In the genomic region with DNA sequence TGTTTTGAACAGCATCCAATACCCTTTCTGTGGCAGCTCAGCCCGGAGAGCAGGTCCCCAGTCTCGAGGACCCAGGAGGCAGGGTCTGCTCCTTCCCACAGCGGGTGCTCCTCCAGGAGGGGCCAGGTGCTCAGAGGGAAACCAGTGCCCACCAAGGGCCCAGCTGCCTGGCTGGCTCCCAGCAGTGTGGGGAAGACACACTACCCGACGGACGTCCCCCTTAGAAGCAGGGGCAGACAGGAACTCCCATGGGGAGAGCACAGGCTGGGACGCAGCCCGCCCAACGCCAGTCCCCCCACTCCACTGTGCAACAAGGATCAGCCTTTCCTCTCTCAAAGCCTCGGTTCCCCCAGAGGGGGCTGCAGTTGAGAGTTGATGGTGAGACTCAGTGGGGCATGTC, we compare ENCODE assay signal across 23 cellular contexts. TPM values are rescaled to one million over a fixed set of nuclear protein-coding genes. Genes with fewer than 3 reads are reported as not detected.
A peak's percentile ranks its signal among the peaks of the same experiment; 100 is the strongest.
DNase-seq lines count a peak whose midpoint lies in the region; TF ChIP-seq lines count a peak whose summit lies in the region.
"Had no signal": no experiment of that assay in that cellular context is flagged by ENCODE, and none has a peak within 500 bp of the region (broad histone marks: within the 10 kb centered on the region; RNA-seq: fewer than 3 reads in every experiment).

No MANE protein-coding gene starts in this region.

- peaks cover 29% of the 10 kb centered on the region for H3K4me1 Mint-ChIP-seq in glutamatergic neuron (ENCODE audit: low read depth, unreplicated experiment)
- H3K4me1 Mint-ChIP-seq: activated CD4-positive, alpha-beta T cell treated with anti-CD3 and anti-CD28 coated beads for 36 hours; H9; memory B cell had no signal

- H3K9ac ChIP-seq in BLaER1 treated with 17β-estradiol and CSF1 and Interleukin-3, amounts not matched to agents 10 nM and 100 nM, result peak overlapping the region in 3 of 11 experiments; percentile 17 to 36 (median 29); a peak in 4 of 22 replicates
- no peak overlapping the region for H3K9ac ChIP-seq in stomach smooth muscle (ENCODE audit: low read length in 2 of 2)
- H3K9ac ChIP-seq: SK-N-SH had no signal

- no peak overlapping the region for H3K4me3 ChIP-seq in BLaER1 treated with 17β-estradiol and CSF1 and Interleukin-3, amounts not matched to agents 10 nM and 100 nM
- H3K4me3 ChIP-seq in osteoblast (ENCODE audit: insufficient read depth, low read length), result no peak overlapping the region
- peak overlapping the region in 1 of 2 donors; percentile 47 for H3K4me3 ChIP-seq in stomach smooth muscle (ENCODE audit: low read length in 2 of 2)
- H3K4me3 ChIP-seq in foreskin fibroblast (ENCODE audit: low read depth in 1 of 2, low read length in 2 of 2), result no peak overlapping the region
- H3K4me3 ChIP-seq: colonic mucosa had no signal

- H3K9me3 Mint-ChIP-seq in glutamatergic neuron (ENCODE audit: unreplicated experiment), result peaks cover 11% of the 10 kb centered on the region
- H3K9me3 Mint-ChIP-seq: CD4-positive, alpha-beta T cell; H9; memory B cell had no signal

- H3K27me3 ChIP-seq in BLaER1 treated with 17β-estradiol and CSF1 and Interleukin-3, amounts not matched to agents 10 nM and 100 nM, result no peaks in the 10 kb centered on the region
- no peaks in the 10 kb centered on the region for H3K27me3 ChIP-seq in osteoblast (ENCODE audit: insufficient read depth, low read length)
- H3K27me3 ChIP-seq in stomach smooth muscle (ENCODE audit: control insufficient read depth in 1 of 2, insufficient read depth in 2 of 2, low read length in 2 of 2), result no peaks in the 10 kb centered on the region
- H3K27me3 ChIP-seq: colonic mucosa had no signal

- H3K27ac Mint-ChIP-seq in glutamatergic neuron (ENCODE audit: unreplicated experiment), result no peak overlapping the region
- H3K27ac Mint-ChIP-seq: activated CD4-positive, alpha-beta T cell treated with anti-CD3 and anti-CD28 coated beads for 36 hours; brain; CD4-positive, alpha-beta T cell; H9; memory B cell had no signal

- H4K20me1 ChIP-seq in BLaER1 treated with 17β-estradiol and CSF1 and Interleukin-3, amounts not matched to agents 10 nM and 100 nM, result peaks cover 0 to 30% (median 0%) of the 10 kb centered on the region in 11 experiments; a peak in 7 of 22 replicates
- peaks cover 11% of the 10 kb centered on the region for H4K20me1 ChIP-seq in osteoblast (ENCODE audit: insufficient read depth, low read length)

- peaks cover 23 to 66% (median 59%) of the 10 kb centered on the region in 10 experiments; a peak in 19 of 20 replicates for H3K4me1 ChIP-seq in BLaER1 treated with 17β-estradiol and CSF1 and Interleukin-3, amounts not matched to agents 10 nM and 100 nM
- H3K4me1 ChIP-seq in osteoblast (ENCODE audit: insufficient read depth, low read length), result peaks cover 25% of the 10 kb centered on the region
- H3K4me1 ChIP-seq in stomach smooth muscle (ENCODE audit: control insufficient read depth, insufficient read depth, low read length), result peaks cover 18% of the 10 kb centered on the region
- H3K4me1 ChIP-seq: colonic mucosa had no signal

- TF ChIP-seq CTCF in glutamatergic neuron (IDR thresholded peaks at IDR 0.05; ENCODE audit: partially characterized antibody, unreplicated experiment) (no peak), osteoblast (IDR thresholded peaks at IDR 0.05; ENCODE audit: extremely low read depth, low read depth, low read length) (no peak), RWPE1 (conservative IDR thresholded peaks at IDR 0.05; ENCODE audit: low read depth) (no peak), foreskin fibroblast (IDR thresholded peaks at IDR 0.05; ENCODE audit: low read depth, low read length) (no peak)

- no peak overlapping the region for H3K27ac ChIP-seq in BLaER1 treated with 17β-estradiol and CSF1 and Interleukin-3, amounts not matched to agents 10 nM and 100 nM
- H3K27ac ChIP-seq in osteoblast (ENCODE audit: low read depth, low read length) (no peak overlapping the region), stomach smooth muscle (ENCODE audit: low read length) (peak overlapping the region; percentile 31), RWPE1 (no peak overlapping the region)
- H3K27ac ChIP-seq: colonic mucosa had no signal

- peak; percentile 10 for DNase-seq in glutamatergic neuron
- peak; percentile 77 for DNase-seq in osteoblast (ENCODE audit: insufficient read length, low spot score, missing footprints)
- DNase-seq in RWPE1 (ENCODE audit: low spot score), result no peak
- DNase-seq in germinal center (ENCODE audit: low spot score), result no peak
- DNase-seq in foreskin fibroblast, result no peak
- DNase-seq in AML-193 (lab: John Stamatoyannopoulos, UW), result no peak
- DNase-seq: activated CD4-positive, alpha-beta T cell treated with anti-CD3 and anti-CD28 coated beads for 36 hours; activated gamma-delta T cell treated with Interleukin-2 at 50 U/mL for 16 hours; CD4-positive, alpha-beta T cell; colonic mucosa; H9; Kasumi-1; NCI-H1092; NCI-H187 treated with DMSO at 0.1 percent for 48 hours; NCI-H2227 treated with DMSO at 0.1 percent for 48 hours; nucleus accumbens; stimulated activated CD4-positive, alpha-beta T cell treated with anti-CD3 and anti-CD28 coated beads, Interleukin-15, amount 100 ng/mL, for 24 hours; T-helper 2 cell had no signal

- peaks cover 99% of the 10 kb centered on the region for H3K79me2 ChIP-seq in osteoblast (ENCODE audit: insufficient read depth, low read length)

- peaks cover 0 to under 1% (median 0%) of the 10 kb centered on the region in 11 experiments; a peak in 1 of 22 replicates for H3K9me3 ChIP-seq in BLaER1 treated with 17β-estradiol and CSF1 and Interleukin-3, amounts not matched to agents 10 nM and 100 nM (replicated peaks in 1 of 11)
- H3K9me3 ChIP-seq in osteoblast (ENCODE audit: low read depth, low read length), result no peaks in the 10 kb centered on the region
- no peaks in the 10 kb centered on the region for H3K9me3 ChIP-seq in stomach smooth muscle (ENCODE audit: control insufficient read depth in 2 of 2, low read length in 2 of 2)
- H3K9me3 ChIP-seq: colonic mucosa had no signal

- CTCF ChIA-PET in RWPE1 (lab: Yijun Ruan, JAX), result interaction anchor here (0.7 kb wide), 1 partner anchor 206 kb away, joined by 4 read pairs; no protein-coding TSS in a partner anchor

- peaks cover under 1% of the 10 kb centered on the region for H3K36me3 Mint-ChIP-seq in glutamatergic neuron (ENCODE audit: unreplicated experiment)
- H3K36me3 Mint-ChIP-seq: brain, memory B cell had no signal

- POLR2A ChIA-PET in RWPE1 (lab: Yijun Ruan, JAX; ENCODE audit: low non-redundant PET), result no interaction called here

- peak overlapping the region; percentile 29 to 90 (median 75); a peak in 20 of 22 replicates for H3K4me2 ChIP-seq in BLaER1 treated with 17β-estradiol and CSF1 and Interleukin-3, amounts not matched to agents 10 nM and 100 nM
- no peak overlapping the region for H3K4me2 ChIP-seq in osteoblast (ENCODE audit: insufficient read depth, low read length)
- H3K4me2 ChIP-seq: SK-N-SH had no signal

- H3K4me3 Mint-ChIP-seq in glutamatergic neuron (ENCODE audit: unreplicated experiment), result no peak overlapping the region
- H3K4me3 Mint-ChIP-seq: activated CD4-positive, alpha-beta T cell treated with anti-CD3 and anti-CD28 coated beads for 36 hours; brain; CD4-positive, alpha-beta T cell; H9; memory B cell had no signal

- no peaks in the 10 kb centered on the region for H3K36me3 ChIP-seq in BLaER1 treated with 17β-estradiol and CSF1 and Interleukin-3, amounts not matched to agents 10 nM and 100 nM
- peaks cover 5% of the 10 kb centered on the region for H3K36me3 ChIP-seq in osteoblast (ENCODE audit: insufficient read depth, low read length)
- no peaks in the 10 kb centered on the region for H3K36me3 ChIP-seq in stomach smooth muscle (ENCODE audit: control insufficient read depth in 2 of 2, insufficient read depth in 2 of 2, low read length in 2 of 2)
- H3K36me3 ChIP-seq: colonic mucosa had no signal

- H3K27me3 Mint-ChIP-seq in glutamatergic neuron (ENCODE audit: unreplicated experiment), result peaks cover 16% of the 10 kb centered on the region
- H3K27me3 Mint-ChIP-seq: activated CD4-positive, alpha-beta T cell treated with anti-CD3 and anti-CD28 coated beads for 36 hours; CD4-positive, alpha-beta T cell had no signal

- H2AFZ ChIP-seq in osteoblast (ENCODE audit: low read length), result no peak overlapping the region

RNA-seq across cellular contexts. Expression of a gene that starts 57.6 kb away (rescaled TPM):
- total RNA-seq in glutamatergic neuron (ENCODE audit: unreplicated experiment) (23.5 TPM), osteoblast (144 and 203 TPM in 2 replicates)
- total RNA-seq: activated CD4-positive, alpha-beta T cell treated with anti-CD3 and anti-CD28 coated beads for 36 hours; CD4-positive, alpha-beta T cell had no signal

Comparison
In these comparisons a context has a peak if more than half of its experiments do, and no peak if none do; other contexts are left out.
1. DNase-seq: peak in glutamatergic neuron (single experiment) and osteoblast (single experiment); none in RWPE1 (single experiment), germinal center (single experiment), foreskin fibroblast (0 of 2) and AML-193 (0 of 2).